Comparison of ENCODE assay signal across 24 cellular contexts in the genomic region with DNA sequence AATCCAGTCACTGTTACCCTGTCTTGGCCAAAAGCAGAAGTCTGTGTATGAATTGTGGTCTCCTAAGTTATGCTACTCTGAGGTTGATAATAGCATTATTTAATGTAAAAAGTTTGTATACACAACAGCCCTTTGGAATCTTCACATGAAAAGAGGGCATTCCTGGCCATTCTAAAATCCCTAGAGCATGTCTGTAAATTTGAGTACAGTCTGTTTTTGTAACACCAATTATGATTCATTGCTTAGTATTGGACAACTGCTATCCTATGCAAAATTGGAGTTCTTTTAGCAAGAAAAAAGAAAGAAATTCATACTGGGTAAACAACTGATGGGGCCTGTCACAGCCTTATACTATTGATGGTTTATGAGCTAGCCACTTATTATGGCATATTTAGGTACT. TPM values are rescaled to one million over a fixed set of nuclear protein-coding genes. Genes with fewer than 3 reads are reported as not detected.
DNase-seq lines count a peak whose midpoint lies in the region; ATAC-seq and TF ChIP-seq lines count a peak whose summit lies in the region.
"Had no signal": no experiment of that assay in that cellular context is flagged by ENCODE, and none has a peak within 500 bp of the region (broad histone marks: within the 10 kb centered on the region; RNA-seq: fewer than 3 reads in every experiment).

No MANE protein-coding gene starts in this region.

- H3K27ac ChIP-seq in HCT116 (ENCODE audit: low read depth, low read length) (peak overlapping the region; percentile 7; the same call in 1 of the 2 replicates), subcutaneous abdominal adipose tissue (ENCODE audit: low read depth, low read length) (peak overlapping the region; percentile 73), suprapubic skin (no peak overlapping the region)

- H3K79me2 ChIP-seq in HCT116 (ENCODE audit: insufficient read depth, low read length): peaks cover 69% of the 10 kb centered on the region

- RAD21 ChIA-PET in HCT116 (lab: Charles Lee; ENCODE audit: low non-redundant PET in 1 of 2, low total read pairs in 2 of 2, uncharacterized antibody in 2 of 2, unreplicated experiment in 2 of 2): interaction anchor here in 1 of 2 experiments (1.2 kb wide), 1 partner anchor 10 kb away, joined by 4 read pairs; a partner anchor contains a TSS

- no TSS peak for BruUV-seq in HCT116 (replicated peaks; lab: Mats Ljungman, UMichigan)

- H2AFZ ChIP-seq in HCT116 (ENCODE audit: low read depth, low read length, poor library complexity, severe bottlenecking): no peak overlapping the region

- H3K9me3 ChIP-seq in HCT116 (ENCODE audit: control insufficient read depth in 1 of 2, insufficient read depth in 1 of 2, low read depth in 1 of 2, low read length in 2 of 2) (peaks cover 10 to 26% of the 10 kb centered on the region in 2 experiments; a peak in 3 of 4 replicates), subcutaneous abdominal adipose tissue (ENCODE audit: control insufficient read depth in 5 of 5, low read length in 5 of 5) (peaks cover 2 to 13% (median 10%) of the 10 kb centered on the region in 5 donors), suprapubic skin (no peaks in the 10 kb centered on the region)

- H3K9ac ChIP-seq in HCT116 (ENCODE audit: low read length): no peak overlapping the region
- H3K9ac ChIP-seq in subcutaneous abdominal adipose tissue (ENCODE audit: low read length in 5 of 5): no peak overlapping the region

- H3K36me3 ChIP-seq in HCT116 (ENCODE audit: control insufficient read depth in 1 of 2, insufficient read depth in 2 of 2, low read length in 2 of 2): peaks cover 85 to 89% of the 10 kb centered on the region in 2 experiments
- peaks cover 49 to 67% (median 59%) of the 10 kb centered on the region in 5 donors for H3K36me3 ChIP-seq in subcutaneous abdominal adipose tissue (ENCODE audit: control insufficient read depth in 5 of 5, insufficient read depth in 5 of 5, low read length in 5 of 5)
- peaks cover 93% of the 10 kb centered on the region for H3K36me3 ChIP-seq in suprapubic skin

- H4K20me1 ChIP-seq in HCT116 (ENCODE audit: insufficient read depth): no peaks in the 10 kb centered on the region

- CTCF ChIA-PET in HCT116 (lab: Charles Lee): interaction anchor here (1.5 to 1.8 kb wide), 2 partner anchors 10 to 19 kb away, joined by 3 to 5 read pairs; a partner anchor contains a TSS

- peak overlapping the region; percentile 3; the same call in 1 of the 2 replicates for H3K4me2 ChIP-seq in HCT116 (ENCODE audit: low read length)

- H3K27me3 ChIP-seq in HCT116 (ENCODE audit: insufficient read depth, low read length) (no peaks in the 10 kb centered on the region), subcutaneous abdominal adipose tissue (ENCODE audit: control insufficient read depth in 5 of 5, insufficient read depth in 4 of 5, low read length in 5 of 5) (no peaks in the 10 kb centered on the region), suprapubic skin (no peaks in the 10 kb centered on the region)
- H3K27me3 ChIP-seq: heart right ventricle, tibial artery had no signal

- TF ChIP-seq POLR2A in HCT116 (IDR thresholded peaks at IDR 0.05; ENCODE audit: borderline replicate concordance, extremely low read depth, insufficient read depth, insufficient read length): no peak
- no peak for TF ChIP-seq POLR2A in suprapubic skin (IDR thresholded peaks at IDR 0.05)

- H3K4me1 ChIP-seq in HCT116 (ENCODE audit: control insufficient read depth in 1 of 2, insufficient read depth in 2 of 2, low read length in 2 of 2) (peaks cover 15 to 30% of the 10 kb centered on the region in 2 experiments), subcutaneous abdominal adipose tissue (ENCODE audit: control insufficient read depth in 5 of 5, insufficient read depth in 5 of 5, low read length in 5 of 5) (peaks cover 0 to 26% (median 13%) of the 10 kb centered on the region in 5 donors), suprapubic skin (no peaks in the 10 kb centered on the region)

- no peaks in the 10 kb centered on the region for H3K9me2 ChIP-seq in HCT116 (ENCODE audit: insufficient read depth)

- TF ChIP-seq CTCF in HCT116 (IDR thresholded peaks at IDR 0.05 in 2 of 3, conservative IDR thresholded peaks at IDR 0.05 in 1 of 3; ENCODE audit: borderline replicate concordance in 1 of 3, insufficient read depth in 1 of 3, low read depth in 2 of 3, low read length in 2 of 3) (no peak), suprapubic skin (IDR thresholded peaks at IDR 0.05) (no peak)

- TF ChIP-seq EP300 in suprapubic skin (IDR thresholded peaks at IDR 0.05): no peak

- H3K4me3 ChIP-seq in HCT116 (replicated peaks in 1 of 2; ENCODE audit: low read depth in 1 of 2, low read length in 2 of 2) (no peak overlapping the region), subcutaneous abdominal adipose tissue (ENCODE audit: low read depth in 1 of 5, low read length in 5 of 5) (no peak overlapping the region), suprapubic skin (no peak overlapping the region)
- H3K4me3 ChIP-seq: heart right ventricle, tibial artery had no signal

- POLR2A ChIA-PET in HCT116 (lab: Charles Lee): interaction anchor here (1.6 to 2.0 kb wide), 2 partner anchors 9 to 10 kb away, joined by 4 to 17 read pairs; a partner anchor contains a TSS

- TF ChIP-seq RAD21 in HCT116 (IDR thresholded peaks at IDR 0.05; ENCODE audit: low read depth): no peak

- intact Hi-C loops in HCT116 (cut with micrococcal nuclease): no loop called here

- ATAC-seq in HCT116 (no peak), HG03457 (IDR thresholded peaks at IDR 0.05; ENCODE audit: unreplicated experiment) (no peak)
- ATAC-seq: CD8-positive, alpha-beta T cell; left colon; naive thymus-derived CD8-positive, alpha-beta T cell had no signal

- DNase-seq in HCT116 (ENCODE audit: low read depth, low spot score): no peak
- peak; percentile 60 for DNase-seq in amniotic epithelial cell (ENCODE audit: low read depth)
- peak; percentile 73 for DNase-seq in iris pigment epithelial cell (ENCODE audit: low read depth)
- no peak for DNase-seq in NCI-H2227 treated with DMSO at 0.1 percent for 48 hours (lab: John Stamatoyannopoulos, UW)
- DNase-seq in suprapubic skin (ENCODE audit: low spot score in 2 of 2): no peak
- DNase-seq: activated CD4-positive, alpha-beta T cell treated with anti-CD3 and anti-CD28 coated beads for 48 hours; activated naive CD4-positive, alpha-beta T cell treated with anti-CD3 and anti-CD28 coated beads for 36 hours; activated T-cell treated with anti-CD3 and anti-CD28 coated beads, Interleukin-2, amount 50 U/mL, for 48 hours; CD8-positive, alpha-beta T cell; dermis blood vessel endothelial cell; GDM1; heart right ventricle; left colon; naive thymus-derived CD8-positive, alpha-beta T cell; NCI-H1092 treated with DMSO at 0.1 percent for 48 hours; NCI-H1930; NCI-H526 treated with DMSO at 0.1 percent for 48 hours; occipital lobe; stimulated activated CD4-positive, alpha-beta T cell treated with anti-CD3 and anti-CD28 coated beads, Interleukin-12 subunit alpha, Interleukin-12 subunit beta, amount 100 ng/mL, for 4 hours; stimulated activated CD4-positive, alpha-beta T cell treated with anti-CD3 and anti-CD28 coated beads, Interleukin-4, amount 100 ng/mL, for 4 hours; stimulated activated naive CD4-positive, alpha-beta T cell treated with Interleukin-2 at 50 U/mL for 16 hours; tibial artery had no signal

TF ChIP-seq in HCT116, 20 proteins besides CTCF, POLR2A, EP300 and RAD21 (continues in another document):
- no peak for TF ChIP-seq JUND (IDR thresholded peaks at IDR 0.05)
- TF ChIP-seq TCF7L2 (IDR thresholded peaks at IDR 0.05; ENCODE audit: borderline replicate concordance, extremely low read depth, insufficient read depth, insufficient read length): no peak
- TF ChIP-seq, protein P1, sequence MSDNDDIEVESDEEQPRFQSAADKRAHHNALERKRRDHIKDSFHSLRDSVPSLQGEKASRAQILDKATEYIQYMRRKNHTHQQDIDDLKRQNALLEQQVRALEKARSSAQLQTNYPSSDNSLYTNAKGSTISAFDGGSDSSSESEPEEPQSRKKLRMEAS (IDR thresholded peaks at IDR 0.05): no peak
- TF ChIP-seq, protein P2, sequence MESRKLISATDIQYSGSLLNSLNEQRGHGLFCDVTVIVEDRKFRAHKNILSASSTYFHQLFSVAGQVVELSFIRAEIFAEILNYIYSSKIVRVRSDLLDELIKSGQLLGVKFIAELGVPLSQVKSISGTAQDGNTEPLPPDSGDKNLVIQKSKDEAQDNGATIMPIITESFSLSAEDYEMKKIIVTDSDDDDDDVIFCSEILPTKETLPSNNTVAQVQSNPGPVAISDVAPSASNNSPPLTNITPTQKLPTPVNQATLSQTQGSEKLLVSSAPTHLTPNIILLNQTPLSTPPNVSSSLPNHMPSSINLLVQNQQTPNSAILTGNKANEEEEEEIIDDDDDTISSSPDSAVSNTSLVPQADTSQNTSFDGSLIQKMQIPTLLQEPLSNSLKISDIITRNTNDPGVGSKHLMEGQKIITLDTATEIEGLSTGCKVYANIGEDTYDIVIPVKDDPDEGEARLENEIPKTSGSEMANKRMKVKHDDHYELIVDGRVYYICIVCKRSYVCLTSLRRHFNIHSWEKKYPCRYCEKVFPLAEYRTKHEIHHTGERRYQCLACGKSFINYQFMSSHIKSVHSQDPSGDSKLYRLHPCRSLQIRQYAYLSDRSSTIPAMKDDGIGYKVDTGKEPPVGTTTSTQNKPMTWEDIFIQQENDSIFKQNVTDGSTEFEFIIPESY (IDR thresholded peaks at IDR 0.05; ENCODE audit: extremely low read depth, insufficient replicate concordance, low read length): no peak
- no peak for TF ChIP-seq YY1 (IDR thresholded peaks at IDR 0.05; ENCODE audit: extremely low read depth, insufficient replicate concordance, low read depth, low read length)
- TF ChIP-seq EZH2phosphoT487 (IDR thresholded peaks at IDR 0.05; ENCODE audit: borderline replicate concordance): no peak
- TF ChIP-seq EGR1 (IDR thresholded peaks at IDR 0.05; ENCODE audit: low read depth): no peak
- no peak for TF ChIP-seq ZNF274 (IDR thresholded peaks at IDR 0.05; ENCODE audit: low read depth, low read length)
- no peak for TF ChIP-seq ZFX (IDR thresholded peaks at IDR 0.05)
- TF ChIP-seq SRF (IDR thresholded peaks at IDR 0.05; ENCODE audit: low read depth): no peak
- TF ChIP-seq ELF1 (IDR thresholded peaks at IDR 0.05; ENCODE audit: borderline replicate concordance, low read depth): no peak
- TF ChIP-seq POLR2AphosphoS5 (IDR thresholded peaks at IDR 0.05; ENCODE audit: low read depth, low read length): no peak
- TF ChIP-seq, protein P3, sequence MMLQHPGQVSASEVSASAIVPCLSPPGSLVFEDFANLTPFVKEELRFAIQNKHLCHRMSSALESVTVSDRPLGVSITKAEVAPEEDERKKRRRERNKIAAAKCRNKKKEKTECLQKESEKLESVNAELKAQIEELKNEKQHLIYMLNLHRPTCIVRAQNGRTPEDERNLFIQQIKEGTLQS (IDR thresholded peaks at IDR 0.05): no peak

RNA-seq across cellular contexts. Expression of a gene that starts 10.2 kb away (rescaled TPM):
- total RNA-seq in HCT116 (2021; ENCODE audit: unreplicated experiment): 53.6 TPM
- polyA plus RNA-seq in HCT116 (2012): 39.1 and 51.8 TPM in 2 replicates
- total RNA-seq in suprapubic skin: 10 to 100 TPM; 10.3 to 27.4 (median 15.1) TPM

RNA-seq across cellular contexts. Expression of a gene that starts 10.3 kb away (rescaled TPM):
- total RNA-seq in HCT116 (2021; ENCODE audit: unreplicated experiment) (79.6 TPM), suprapubic skin (10 to 100 TPM; 20.2 to 30.1 (median 25.6) TPM)
- polyA plus RNA-seq in HCT116 (2012): 29.8 and 41.4 TPM in 2 replicates

RNA-seq across cellular contexts. Expression of a gene that starts 40.2 kb away (rescaled TPM):
- total RNA-seq in HCT116 (2021; ENCODE audit: unreplicated experiment) (88.2 TPM), suprapubic skin (1 to 10 TPM; 1.4 to 4.4 (median 2.7) TPM)
- 8.1 and 12.2 TPM in 2 replicates for polyA plus RNA-seq in HCT116 (2012)

Comparison
In these comparisons a context has a peak if more than half of its experiments do, and no peak if none do; other contexts are left out.
1. DNase-seq: peak in amniotic epithelial cell (single experiment) and iris pigment epithelial cell (single experiment); none in HCT116 (single experiment), NCI-H2227 treated with DMSO at 0.1 percent for 48 hours (single experiment) and suprapubic skin (0 of 2).
2. RNA of a gene that starts 40.2 kb away (total RNA-seq): 88.2 TPM in HCT116 (single experiment); 1.4 to 4.4 TPM in suprapubic skin; every median in the first group is over 10 times any median in the second.